27 cellular contexts compared by ENCODE assay signal in genomic region chr2:238668426-238668825, GRCh38.
"Had no signal": no experiment of that assay in that cellular context is flagged by ENCODE, and none has a peak within 500 bp of the region (broad histone marks: within the 10 kb centered on the region; RNA-seq: fewer than 3 reads in every experiment).

No MANE protein-coding gene starts in this region.

- DNase-seq: effector memory CD4-positive, alpha-beta T cell; erythroblast; foreskin keratinocyte; heart left ventricle; kidney glomerular epithelial cell; left colon; left ventricle myocardium inferior; lower lobe of right lung; naive thymus-derived CD8-positive, alpha-beta T cell; nephron progenitor cell; nucleus accumbens; ovary; posterior cingulate gyrus; psoas muscle; right cardiac atrium; sigmoid colon; spleen; stimulated activated CD4-positive, alpha-beta T cell treated with anti-CD3 and anti-CD28 coated beads, Interleukin-4, amount 100 ng/mL, for 4 hours; stimulated activated naive CD8-positive, alpha-beta T cell treated with anti-CD3 and anti-CD28 coated beads, Interleukin-15, Interleukin-2, amounts not matched to agents 100 U/mL and 50 U/mL, for 24 hours; substantia nigra; testis; tibial artery; upper lobe of left lung had no signal

- H3K4me1 ChIP-seq: foreskin keratinocyte, gastroesophageal sphincter, heart left ventricle, left ventricle myocardium inferior, lower lobe of right lung, psoas muscle, spleen, testis, tibial artery, upper lobe of left lung had no signal

- H3K36me3 Mint-ChIP-seq: stimulated activated memory B cell treated with anti-CD40 and anti-IgM and Interleukin-4, amounts not matched to agents 10 μg/mL and 1 μg/mL and 100 μg/mL, for 72 hours had no signal

- ATAC-seq: foreskin keratinocyte; gastroesophageal sphincter; heart left ventricle; left colon; lower lobe of right lung; naive thymus-derived CD8-positive, alpha-beta T cell; psoas muscle; right cardiac atrium; stimulated activated memory B cell treated with anti-CD40 and anti-IgM and Interleukin-4, amounts not matched to agents 10 μg/mL and 1 μg/mL and 100 μg/mL, for 72 hours; stimulated activated naive CD8-positive, alpha-beta T cell treated with anti-CD3 and anti-CD28 coated beads, Interleukin-15, Interleukin-2, amounts not matched to agents 100 U/mL and 50 U/mL, for 24 hours had no signal

- H3K27ac Mint-ChIP-seq: dendritic cell treated with granulocyte-macrophage colony-stimulating factor and Interleukin-4, amounts not matched to agents 40 ng/mL and 50 ng/mL, for 4 days; naive thymus-derived CD8-positive, alpha-beta T cell; nephron progenitor cell; stimulated activated memory B cell treated with anti-CD40 and anti-IgM and Interleukin-4, amounts not matched to agents 10 μg/mL and 1 μg/mL and 100 μg/mL, for 72 hours had no signal

- H3K9me3 ChIP-seq: lower lobe of right lung, ovary, testis had no signal

- H3K27ac ChIP-seq: foreskin keratinocyte, gastroesophageal sphincter, heart left ventricle, hepatocyte, left ventricle myocardium inferior, lower lobe of right lung, ovary, psoas muscle, sigmoid colon, spleen, testis, tibial artery, upper lobe of left lung had no signal

- H3K27me3 ChIP-seq: gastroesophageal sphincter, ovary, sigmoid colon, testis, tibial artery, upper lobe of left lung had no signal

- H3K4me1 Mint-ChIP-seq: naive thymus-derived CD8-positive, alpha-beta T cell; stimulated activated memory B cell treated with anti-CD40 and anti-IgM and Interleukin-4, amounts not matched to agents 10 μg/mL and 1 μg/mL and 100 μg/mL, for 72 hours had no signal

- H3K27me3 Mint-ChIP-seq: stimulated activated memory B cell treated with anti-CD40 and anti-IgM and Interleukin-4, amounts not matched to agents 10 μg/mL and 1 μg/mL and 100 μg/mL, for 72 hours had no signal

- H3K36me3 ChIP-seq: gastroesophageal sphincter, heart left ventricle, left ventricle myocardium inferior, lower lobe of right lung, ovary, sigmoid colon, spleen, tibial artery, upper lobe of left lung had no signal

- H3K4me3 ChIP-seq: gastroesophageal sphincter, heart left ventricle, hepatocyte, left ventricle myocardium inferior, lower lobe of right lung, ovary, psoas muscle, sigmoid colon, spleen, testis, tibial artery, upper lobe of left lung had no signal

- H3K4me3 Mint-ChIP-seq: dendritic cell treated with granulocyte-macrophage colony-stimulating factor and Interleukin-4, amounts not matched to agents 40 ng/mL and 50 ng/mL, for 4 days; naive thymus-derived CD8-positive, alpha-beta T cell; nephron progenitor cell; stimulated activated memory B cell treated with anti-CD40 and anti-IgM and Interleukin-4, amounts not matched to agents 10 μg/mL and 1 μg/mL and 100 μg/mL, for 72 hours had no signal
